In the genomic region with DNA sequence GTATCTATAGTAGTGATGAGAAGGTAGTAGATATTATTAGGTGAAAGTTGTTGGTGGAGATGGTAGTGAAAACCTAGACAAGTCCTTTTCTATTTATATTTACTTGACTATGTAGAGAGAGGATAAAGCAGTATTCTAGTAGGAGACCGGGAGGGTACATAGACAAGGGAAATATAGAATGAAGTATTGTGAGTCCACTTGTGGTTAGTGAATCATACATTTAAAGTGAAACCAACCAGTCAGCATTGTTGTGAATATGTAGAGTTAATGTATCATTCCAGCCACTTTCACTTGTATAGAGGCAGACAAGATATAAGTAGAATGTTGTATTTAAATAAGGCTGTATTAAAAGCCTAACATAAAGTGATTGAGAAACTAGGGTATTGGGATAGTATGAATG, we compare ENCODE assay signal across 34 cellular contexts.
DNase-seq lines count a peak whose midpoint lies in the region; ATAC-seq, FAIRE-seq and TF ChIP-seq lines count a peak whose summit lies in the region.
"Had no signal": no experiment of that assay in that cellular context is flagged by ENCODE, and none has a peak within 500 bp of the region (broad histone marks: within the 10 kb centered on the region; RNA-seq: fewer than 3 reads in every experiment).

No MANE protein-coding gene starts in this region.

- TF ChIP-seq CTCF in astrocyte of the spinal cord (IDR thresholded peaks at IDR 0.05; ENCODE audit: low read depth, low read length) (no peak), kidney epithelial cell (IDR thresholded peaks at IDR 0.05; ENCODE audit: insufficient read depth, low read length, poor library complexity, severe bottlenecking) (no peak), GM20000 (IDR thresholded peaks at IDR 0.05; ENCODE audit: extremely low read depth, missing control alignments) (no peak)

- H3K36me3 ChIP-seq in kidney epithelial cell (ENCODE audit: control insufficient read depth, insufficient read depth, low read length) = no peaks in the 10 kb centered on the region
- H3K36me3 ChIP-seq: esophagus muscularis mucosa, prostate gland, right lobe of liver, thyroid gland, uterus had no signal

- DNase-seq in H54 (ENCODE audit: insufficient read length, low spot score) (no peak), OCI-M1 (lab: John Stamatoyannopoulos, UW) (peak; percentile 64), astrocyte of the spinal cord (ENCODE audit: low read depth, low spot score) (peak; percentile 31), kidney epithelial cell (ENCODE audit: low read depth) (peak; percentile 14), Right ventricle myocardium inferior (ENCODE audit: missing footprints) (no peak), GM20000 (ENCODE audit: low spot score) (no peak)
- DNase-seq: activated CD4-positive, alpha-beta T cell treated with anti-CD3 and anti-CD28 coated beads for 1 hour; activated T-cell treated with anti-CD3 and anti-CD28 coated beads for 4 hours; anterior cingulate cortex; CD8-positive, alpha-beta memory T cell; central memory CD4-positive, alpha-beta T cell; DMS 273 treated with DMSO at 0.1 percent for 48 hours; endodermal cell; HCEC 1CT; Karpas-422; left cardiac atrium; mucosa of descending colon; natural killer cell; NCI-H2107; NCI-H748 treated with DMSO at 0.1 percent for 48 hours; occipital lobe; right lobe of liver; stimulated activated CD4-positive, alpha-beta T cell treated with anti-CD3 and anti-CD28 coated beads, Interleukin-12 subunit alpha, Interleukin-12 subunit beta, amount 100 ng/mL, for 4 hours; stimulated activated CD4-positive, alpha-beta T cell treated with anti-CD3 and anti-CD28 coated beads, Interleukin-2, amount 100 ng/mL, for 48 hours; T-helper 17 cell; thyroid gland; uterus had no signal

- H3K27me3 ChIP-seq in kidney epithelial cell (ENCODE audit: control insufficient read depth, insufficient read depth, low read length) = no peaks in the 10 kb centered on the region
- H3K27me3 ChIP-seq: esophagus muscularis mucosa, right lobe of liver, thyroid gland, uterus had no signal

- H3K4me3 ChIP-seq in astrocyte of the spinal cord (ENCODE audit: low read depth, low read length) (no peak overlapping the region), kidney epithelial cell (ENCODE audit: low read depth, low read length) (no peak overlapping the region)
- H3K4me3 ChIP-seq: esophagus muscularis mucosa, lung, mucosa of descending colon, prostate gland, right lobe of liver, thyroid gland, uterus had no signal

- intact Hi-C loops in Right ventricle myocardium inferior (cut with DNase I) = no loop called here

- no peak for ATAC-seq in HG02970 (IDR thresholded peaks at IDR 0.05; ENCODE audit: low FRiP score, unreplicated experiment)
- ATAC-seq in Right ventricle myocardium inferior = no peak
- ATAC-seq: left cardiac atrium, mucosa of descending colon, natural killer cell, T-helper 17 cell had no signal

- in situ Hi-C loops in astrocyte of the spinal cord (cut with HindIII; ENCODE audit: low sequenced_read_pairs) = no loop called here

- no peak for TF ChIP-seq POLR2A in H54 (IDR thresholded peaks at IDR 0.05; ENCODE audit: low read depth, low read length)

- FAIRE-seq in H54 (lab: Jason Lieb, UNC) = peak; percentile 86
- FAIRE-seq: frontal cortex, GM12891, TTC549 had no signal

Comparison
In these comparisons a context has a peak if more than half of its experiments do, and no peak if none do; other contexts are left out.
1. DNase-seq: peak in OCI-M1 (single experiment), astrocyte of the spinal cord (single experiment) and kidney epithelial cell (single experiment); none in H54 (single experiment), Right ventricle myocardium inferior (single experiment) and GM20000 (single experiment).